In genomic region chr18:23847321-23847986, GRCh38 we compare ENCODE assay signal across 22 cellular contexts.
A peak's percentile ranks its signal among the peaks of the same experiment; 100 is the strongest.
DNase-seq lines count a peak whose midpoint lies in the region; ATAC-seq, FAIRE-seq and TF ChIP-seq lines count a peak whose summit lies in the region.
"Had no signal": no experiment of that assay in that cellular context is flagged by ENCODE, and none has a peak within 500 bp of the region (broad histone marks: within the 10 kb centered on the region; RNA-seq: fewer than 3 reads in every experiment).

No MANE protein-coding gene starts in this region.

- 47% methylated on average over 7 of the region's 19 CpGs for WGBS in HepG2 (ENCODE audit: low lambda C conversion rate)
- no CpG with 5 or more reads among the region's 19 CpGs for WGBS in neuronal stem cell (ENCODE audit: extremely low coverage in 2 of 2, insufficient read length in 2 of 2, insufficient replicate concordance in 1 of 2), 2 donors

- H3K14ac ChIP-seq in neuronal stem cell (ENCODE audit: low read length), result no peak overlapping the region

- POLR2A ChIA-PET in HepG2 (lab: Yijun Ruan, JAX), result no interaction called here

- DNase-seq in astrocyte (ENCODE audit: low read depth) (no peak), HepG2 (ENCODE audit: low spot score) (peak; percentile 26), neuronal stem cell (ENCODE audit: low spot score) (no peak), tibial artery (no peak), iPS-NIHi11 (ENCODE audit: low spot score) (no peak), GM20000 (ENCODE audit: low spot score) (no peak)
- DNase-seq: ACHN; BE2C; C1 segment of cervical spinal cord; CD4-positive, CD25-positive, alpha-beta regulatory T cell; CD8-positive, alpha-beta memory T cell; COR-L47; DMS 273 treated with DMSO at 0.1 percent for 48 hours; DMS53; DND-41; EL; GM23248; HCEC 1CT had no signal

- H3K27me3 Mint-ChIP-seq in astrocyte (ENCODE audit: low read depth, unreplicated experiment), result peaks cover 11% of the 10 kb centered on the region

- no peak overlapping the region for H3K4me3 Mint-ChIP-seq in astrocyte (ENCODE audit: unreplicated experiment)
- H3K4me3 Mint-ChIP-seq: CD8-positive, alpha-beta memory T cell had no signal

- no peak overlapping the region for H2AFZ ChIP-seq in astrocyte (ENCODE audit: low read depth, low read length)
- H2AFZ ChIP-seq in HepG2 (ENCODE audit: low read length), result no peak overlapping the region
- no peak overlapping the region for H2AFZ ChIP-seq in neuronal stem cell (ENCODE audit: low read length)
- H2AFZ ChIP-seq: GM23248 had no signal

- H3K36me3 ChIP-seq in astrocyte (ENCODE audit: insufficient read depth, low read length) (no peaks in the 10 kb centered on the region), HepG2 (replicated peaks in 1 of 2; ENCODE audit: control insufficient read depth in 1 of 2, insufficient read depth in 2 of 2, low read length in 2 of 2) (no peaks in the 10 kb centered on the region), neuronal stem cell (replicated peaks in 1 of 2; ENCODE audit: control insufficient read depth in 2 of 2, insufficient read depth in 2 of 2, low read length in 2 of 2) (no peaks in the 10 kb centered on the region), tibial artery (peaks cover 0 to 34% (median 28%) of the 10 kb centered on the region in 3 donors)
- H3K36me3 ChIP-seq: BE2C had no signal

- H3K4me2 ChIP-seq in astrocyte (ENCODE audit: low read length) (no peak overlapping the region), HepG2 (ENCODE audit: low read depth, low read length) (peak overlapping the region; percentile 48), neuronal stem cell (ENCODE audit: insufficient read depth, low read length, poor library complexity, severe bottlenecking) (no peak overlapping the region)

- no peak overlapping the region for H4K8ac ChIP-seq in neuronal stem cell (ENCODE audit: low read depth, low read length)

- no peaks in the 10 kb centered on the region for H3K9me3 ChIP-seq in astrocyte (ENCODE audit: insufficient read depth, low read depth, low read length)
- no peaks in the 10 kb centered on the region for H3K9me3 ChIP-seq in HepG2 (ENCODE audit: low read length)
- H3K9me3 ChIP-seq in neuronal stem cell (replicated peaks in 1 of 2; ENCODE audit: control insufficient read depth in 2 of 2, insufficient read depth in 1 of 2, low read depth in 1 of 2, low read length in 2 of 2), result no peaks in the 10 kb centered on the region
- H3K9me3 ChIP-seq in tibial artery, result no peaks in the 10 kb centered on the region
- H3K9me3 ChIP-seq: BE2C had no signal

- FAIRE-seq in astrocyte (lab: Jason Lieb, UNC) (no peak), HepG2 (lab: Jason Lieb, UNC) (no peak)
- FAIRE-seq: A204.1, GM12878, GM19239, H54 had no signal

- in situ Hi-C loops in HepG2 (cut with HindIII; ENCODE audit: extremely low pct_ligation_motif_present, low pct_unique_long_range_greater_than_20kb), result no loop called here

- peak overlapping the region; percentile 28 for H3K23ac ChIP-seq in neuronal stem cell (ENCODE audit: low read depth, low read length, poor library complexity)

- H3K4me1 Mint-ChIP-seq in astrocyte (ENCODE audit: low read depth, unreplicated experiment), result peaks cover 16% of the 10 kb centered on the region

- peak; percentile 81 for ATAC-seq in HepG2
- ATAC-seq: GM12878 had no signal

- no peak overlapping the region for H2BK5ac ChIP-seq in neuronal stem cell (ENCODE audit: low read length)

- no peaks in the 10 kb centered on the region for H3K9me3 Mint-ChIP-seq in astrocyte (ENCODE audit: unreplicated experiment)
- H3K9me3 Mint-ChIP-seq: CD4-positive, CD25-positive, alpha-beta regulatory T cell; CD8-positive, alpha-beta memory T cell had no signal

- H2BK15ac ChIP-seq in neuronal stem cell (ENCODE audit: low read length), result peak overlapping the region; percentile 32

- H3K27me3 ChIP-seq in astrocyte (ENCODE audit: insufficient read depth, low read length) (no peaks in the 10 kb centered on the region), HepG2 (ENCODE audit: control insufficient read depth in 1 of 2, insufficient read depth in 2 of 2, low read length in 2 of 2) (no peaks in the 10 kb centered on the region), neuronal stem cell (ENCODE audit: control insufficient read depth in 3 of 3, insufficient read depth in 3 of 3, low read depth in 1 of 3, low read length in 3 of 3) (no peaks in the 10 kb centered on the region), tibial artery (no peaks in the 10 kb centered on the region)
- H3K27me3 ChIP-seq: BE2C had no signal

- H3K4me3 ChIP-seq in astrocyte (ENCODE audit: insufficient read depth, low read depth, low read length) (no peak overlapping the region), HepG2 (replicated peaks in 1 of 3; ENCODE audit: insufficient read depth in 1 of 3, low read depth in 2 of 3, low read length in 3 of 3) (no peak overlapping the region), neuronal stem cell (ENCODE audit: low read length in 2 of 2) (no peak overlapping the region), tibial artery (no peak overlapping the region)
- H3K4me3 ChIP-seq: GM12878, GM23248 had no signal

- peak overlapping the region; percentile 81 for H2AK5ac ChIP-seq in neuronal stem cell (ENCODE audit: low read depth, low read length)

- CTCF ChIA-PET in HepG2 (lab: Yijun Ruan, JAX; ENCODE audit: low intra/inter-chr PET ratio, low total read pairs), result no interaction called here

- peaks cover 8% of the 10 kb centered on the region for H3K4me1 ChIP-seq in astrocyte (ENCODE audit: insufficient read depth, low read length)
- peaks cover 21% of the 10 kb centered on the region for H3K4me1 ChIP-seq in HepG2 (ENCODE audit: insufficient read depth, low read length)
- peaks cover 0 to 11% of the 10 kb centered on the region in 2 donors for H3K4me1 ChIP-seq in neuronal stem cell (ENCODE audit: control insufficient read depth in 2 of 2, insufficient read depth in 1 of 2, low read depth in 1 of 2, low read length in 2 of 2)
- H3K4me1 ChIP-seq in tibial artery, result no peaks in the 10 kb centered on the region
- H3K4me1 ChIP-seq: BE2C had no signal

- H4K20me1 ChIP-seq in astrocyte (ENCODE audit: insufficient read depth, low read length), result no peaks in the 10 kb centered on the region
- H4K20me1 ChIP-seq in HepG2 (ENCODE audit: insufficient read depth, low read length), result no peaks in the 10 kb centered on the region

- H3K9ac ChIP-seq in astrocyte (ENCODE audit: low read length) (no peak overlapping the region), HepG2 (ENCODE audit: insufficient read depth, low read depth, low read length) (no peak overlapping the region), neuronal stem cell (ENCODE audit: low read depth, low read length, poor library complexity) (peak overlapping the region; percentile 50)
- H3K9ac ChIP-seq: GM23248 had no signal

- no peak overlapping the region for H2BK120ac ChIP-seq in neuronal stem cell (ENCODE audit: low read depth, low read length)

- TF ChIP-seq CTCF in astrocyte (IDR thresholded peaks at IDR 0.05; ENCODE audit: insufficient read depth, low read depth, low read length), result no peak
- TF ChIP-seq CTCF in HepG2 (CRISPR knock-in tag; IDR thresholded peaks at IDR 0.05), result no peak
- TF ChIP-seq CTCF in tibial artery (IDR thresholded peaks at IDR 0.05), result no peak
- no peak for TF ChIP-seq CTCF in GM20000 (IDR thresholded peaks at IDR 0.05; ENCODE audit: extremely low read depth, missing control alignments)

- H3K27ac Mint-ChIP-seq in astrocyte (ENCODE audit: unreplicated experiment), result peak overlapping the region; percentile 8
- H3K27ac Mint-ChIP-seq: CD4-positive, CD25-positive, alpha-beta regulatory T cell had no signal

- H3K27ac ChIP-seq in astrocyte (ENCODE audit: low read depth, low read length) (no peak overlapping the region), HepG2 (ENCODE audit: extremely low read length, insufficient read depth, low read length) (no peak overlapping the region), neuronal stem cell (replicated peaks; ENCODE audit: low read length) (no peak overlapping the region), tibial artery (no peak overlapping the region)
- H3K27ac ChIP-seq: GM23248 had no signal

- no peak overlapping the region for H2BK12ac ChIP-seq in neuronal stem cell (ENCODE audit: low read length)

- TF ChIP-seq EP300 in HepG2 (IDR thresholded peaks at IDR 0.05; ENCODE audit: low read depth in 2 of 2, low read length in 2 of 2), result no peak
- no peak for TF ChIP-seq EP300 in HepG2 (CRISPR knock-in tag; IDR thresholded peaks at IDR 0.05; ENCODE audit: borderline replicate concordance)

- intact Hi-C loops in HepG2 (cut with micrococcal nuclease; ENCODE audit: unreplicated experiment), result no loop called here
- intact Hi-C loops in tibial artery (cut with DNase I; ENCODE audit: low total_unique reads), result no loop called here

- H3K36me3 Mint-ChIP-seq in astrocyte (ENCODE audit: low read depth, unreplicated experiment), result peaks cover 2% of the 10 kb centered on the region

- no TSS peak for BruUV-seq in HepG2 (replicated peaks; lab: Mats Ljungman, UMichigan)

- TF ChIP-seq POLR2A in HepG2 (IDR thresholded peaks at IDR 0.05; ENCODE audit: insufficient read depth in 1 of 2, low read depth in 2 of 2, low read length in 2 of 2), result no peak

- H4K91ac ChIP-seq in neuronal stem cell (ENCODE audit: low read depth, low read length, poor library complexity), result peak overlapping the region; percentile 9

- H3K18ac ChIP-seq in neuronal stem cell (ENCODE audit: low read length), result peak overlapping the region; percentile 90

- no peaks in the 10 kb centered on the region for H3K79me1 ChIP-seq in neuronal stem cell (ENCODE audit: low read depth, low read length)

- TF ChIP-seq RAD21 in HepG2 (CRISPR knock-in tag; IDR thresholded peaks at IDR 0.05), result no peak

- H3K79me2 ChIP-seq in astrocyte (ENCODE audit: insufficient read depth, low read length) (no peaks in the 10 kb centered on the region), HepG2 (ENCODE audit: insufficient read depth, low read length) (no peaks in the 10 kb centered on the region)

- H3K4ac ChIP-seq in neuronal stem cell (ENCODE audit: low read length), result peak overlapping the region; percentile 44

TF ChIP-seq in HepG2, 621 proteins besides CTCF, POLR2A, EP300 and RAD21 (continues in another document):
- TF ChIP-seq MAZ (IDR thresholded peaks at IDR 0.05; ENCODE audit: borderline replicate concordance, low read depth, low read length), result no peak
- TF ChIP-seq MAZ (CRISPR knock-in tag; IDR thresholded peaks at IDR 0.05; ENCODE audit: low read depth), result no peak
- no peak for TF ChIP-seq GATAD1 (CRISPR knock-in tag; IDR thresholded peaks at IDR 0.05)
- no peak for TF ChIP-seq ZEB1 (IDR thresholded peaks at IDR 0.05; ENCODE audit: insufficient replicate concordance, low read depth)
- TF ChIP-seq SALL2 (CRISPR knock-in tag; IDR thresholded peaks at IDR 0.05), result no peak
- TF ChIP-seq TRIM22 (IDR thresholded peaks at IDR 0.05), result no peak
